8 cellular contexts compared by ENCODE assay signal in genomic region chr22:41683052-41683451, GRCh38. TPM values are rescaled to one million over a fixed set of nuclear protein-coding genes. Genes with fewer than 3 reads are reported as not detected.
A peak's percentile ranks its signal among the peaks of the same experiment; 100 is the strongest.
DNase-seq lines count a peak whose midpoint lies in the region; ATAC-seq and TF ChIP-seq lines count a peak whose summit lies in the region.

No MANE protein-coding gene starts in this region.

- WGBS in body of pancreas, 2 donors = 87 to 93% methylated on average over 9 of the region's 9 CpGs
- WGBS in mesodermal cell (ENCODE audit: insufficient coverage in 2 of 2), 2 experiments = 95% methylated on average over 9 of the region's 9 CpGs

- TF ChIP-seq CTCF in cardiac muscle cell (IDR thresholded peaks at IDR 0.05; ENCODE audit: low read depth, low read length) (no peak), body of pancreas (IDR thresholded peaks at IDR 0.05) (no peak), vagina (IDR thresholded peaks at IDR 0.05) (no peak)

- intact Hi-C loops in Right ventricle myocardium inferior (cut with DNase I) (no loop called here), body of pancreas (cut with DNase I) (no loop called here), vagina (cut with DNase I) (no loop called here)

- no peak for TF ChIP-seq POLR2A in body of pancreas (IDR thresholded peaks at IDR 0.05)
- no peak for TF ChIP-seq POLR2A in vagina (IDR thresholded peaks at IDR 0.05)

- no peaks in the 10 kb centered on the region for H3K9me3 ChIP-seq in cardiac muscle cell (ENCODE audit: low read depth)
- no peaks in the 10 kb centered on the region for H3K9me3 ChIP-seq in body of pancreas
- no peaks in the 10 kb centered on the region for H3K9me3 ChIP-seq in mesodermal cell (ENCODE audit: control insufficient read depth, low read length)
- H3K9me3 ChIP-seq in vagina = no peaks in the 10 kb centered on the region

- H3K36me3 ChIP-seq in cardiac muscle cell (peaks cover 13% of the 10 kb centered on the region), body of pancreas (replicated peaks in 1 of 2; ENCODE audit: insufficient read depth in 1 of 2, low read depth in 2 of 2) (peaks cover 0 to 12% of the 10 kb centered on the region in 2 donors), mesodermal cell (ENCODE audit: control insufficient read depth, insufficient read depth, low read length) (peaks cover 41% of the 10 kb centered on the region), vagina (peaks cover 0 to 25% of the 10 kb centered on the region in 2 donors)

- peak overlapping the region; percentile 84 for H3K27ac ChIP-seq in cardiac muscle cell
- peak overlapping the region in 3 of 4 donors; percentile 74 to 86 (median 79) for H3K27ac ChIP-seq in body of pancreas
- H3K27ac ChIP-seq in mesodermal cell (ENCODE audit: low read depth, low read length, severe bottlenecking) = no peak overlapping the region
- H3K27ac ChIP-seq in vagina = peak overlapping the region; percentile 86

- ATAC-seq in Right ventricle myocardium inferior = no peak
- ATAC-seq in body of pancreas = no peak
- ATAC-seq in HG03097 (IDR thresholded peaks at IDR 0.05; ENCODE audit: low FRiP score, unreplicated experiment) = no peak

- no peaks in the 10 kb centered on the region for H3K27me3 ChIP-seq in cardiac muscle cell
- H3K27me3 ChIP-seq in body of pancreas = no peaks in the 10 kb centered on the region
- H3K27me3 ChIP-seq in vagina = no peaks in the 10 kb centered on the region

- DNase-seq in cardiac muscle cell (ENCODE audit: low read depth in 1 of 2, low spot score in 1 of 2) (no peak), Right ventricle myocardium inferior (ENCODE audit: missing footprints) (no peak), body of pancreas (no peak), vagina (ENCODE audit: extremely low spot score in 2 of 2) (no peak), NCI-H1436 treated with DMSO at 0.1 percent for 48 hours (lab: John Stamatoyannopoulos, UW) (no peak)
- DNase-seq in activated CD4-positive, alpha-beta T cell treated with anti-CD3 and anti-CD28 coated beads, Interleukin-2, amount 50 U/mL, for 4 hours = no peak

- H3K4me3 ChIP-seq in cardiac muscle cell (peak overlapping the region; percentile 42), body of pancreas (no peak overlapping the region), mesodermal cell (ENCODE audit: extremely low read depth, insufficient read depth, low read length, poor library complexity, severe bottlenecking) (peak overlapping the region; percentile 53), vagina (peak overlapping the region; percentile 56 to 59)

- H3K4me1 ChIP-seq in cardiac muscle cell (ENCODE audit: low read depth) (no peaks in the 10 kb centered on the region), body of pancreas (peaks cover 28% of the 10 kb centered on the region), mesodermal cell (ENCODE audit: control insufficient read depth, insufficient read depth, low read length, poor library complexity, severe bottlenecking) (peaks cover 3% of the 10 kb centered on the region), vagina (peaks cover 45% of the 10 kb centered on the region)

RNA-seq across cellular contexts. Expression of gene SNU13, which starts 5.6 kb away (rescaled TPM):
- total RNA-seq in cardiac muscle cell (112 and 149 TPM in 2 replicates), Right ventricle myocardium inferior (216 TPM), body of pancreas (10 to 100 TPM; 33.3 to 50.6 TPM), vagina (113 TPM)
- 246 and 273 TPM in 2 replicates for polyA plus RNA-seq in cardiac muscle cell
- polyA plus RNA-seq in mesodermal cell (2013, experiment 1 of 2) = 172 TPM
- 133 TPM for polyA plus RNA-seq in mesodermal cell (2013, experiment 2 of 2)

RNA-seq across cellular contexts. Expression of gene MEI1, which starts 16.3 kb away (rescaled TPM):
- total RNA-seq in cardiac muscle cell = 1.1 and 17.8 TPM in 2 replicates
- polyA plus RNA-seq in cardiac muscle cell = 3.3 and 5.6 TPM in 2 replicates
- total RNA-seq in Right ventricle myocardium inferior = 0.41 TPM
- not detected for total RNA-seq in body of pancreas
- polyA plus RNA-seq in mesodermal cell (2013, experiment 1 of 2) = not detected
- polyA plus RNA-seq in mesodermal cell (2013, experiment 2 of 2) = 0.51 TPM
- 6.4 TPM for total RNA-seq in vagina

Comparison
In these comparisons a context has a peak if more than half of its experiments do, and no peak if none do; other contexts are left out.
1. H3K4me3 ChIP-seq: peak in cardiac muscle cell (single experiment), mesodermal cell (single experiment) and vagina (2 of 2); none in body of pancreas (0 of 2).